Comparison of ENCODE assay signal across 1 cellular context in genomic region chr11:119029069-119029339, GRCh38.
TF ChIP-seq lines count a peak whose summit lies in the region.

No MANE protein-coding gene starts in this region.

TF ChIP-seq in K562, 482 proteins besides CTCF, POLR2A, EP300 and RAD21:
- TF ChIP-seq HNRNPLL (IDR thresholded peaks at IDR 0.05; ENCODE audit: low read depth, low read length, poor library complexity, severe bottlenecking) (no peak), ZNF140 (CRISPR knock-in tag; IDR thresholded peaks at IDR 0.05) (no peak), ZKSCAN3 (CRISPR knock-in tag; IDR thresholded peaks at IDR 0.05) (no peak), ATF1 (CRISPR knock-in tag; IDR thresholded peaks at IDR 0.05) (no peak), ATF1 (tag; IDR thresholded peaks at IDR 0.05) (no peak), ZNF695 (CRISPR knock-in tag; IDR thresholded peaks at IDR 0.05) (no peak), ZNF586 (CRISPR knock-in tag; conservative IDR thresholded peaks at IDR 0.05) (no peak), TEAD4 (IDR thresholded peaks at IDR 0.05; ENCODE audit: low read length) (peak; percentile 31; the same call in 1 of the 2 replicates), TEAD4 (CRISPR knock-in tag; IDR thresholded peaks at IDR 0.05; ENCODE audit: borderline replicate concordance) (no peak), ZKSCAN1 (IDR thresholded peaks at IDR 0.05; ENCODE audit: low read depth, low read length) (0 out of 2 replicates have a peak, but pooled peaks have one; percentile 31), ETV5 (CRISPR knock-in tag; IDR thresholded peaks at IDR 0.05; ENCODE audit: low read depth) (no peak), TAL1 (IDR thresholded peaks at IDR 0.05) (peak; percentile 50; the same call in 1 of the 2 replicates), ZNF121 (CRISPR knock-in tag; conservative IDR thresholded peaks at IDR 0.05) (no peak), RBM39 (optimal IDR thresholded peaks at IDR 0.05; ENCODE audit: low read depth, low read length) (no peak), SMAD4 (CRISPR knock-in tag; conservative IDR thresholded peaks at IDR 0.05) (no peak), DPF2 (IDR thresholded peaks at IDR 0.05) (0 out of 2 replicates have a peak, but pooled peaks have one; percentile 12), TRIM24 (IDR thresholded peaks at IDR 0.05) (no peak), BRF1 (IDR thresholded peaks at IDR 0.05; ENCODE audit: borderline replicate concordance, extremely low read depth, insufficient read length) (no peak), NCOR1 (IDR thresholded peaks at IDR 0.05) (peak; percentile 69; the same call in 1 of the 2 replicates), TCF3 (CRISPR knock-in tag; IDR thresholded peaks at IDR 0.05) (peak; percentile 59; the same call in 1 of the 2 replicates), DEAF1 (CRISPR knock-in tag; IDR thresholded peaks at IDR 0.05) (no peak), ZNF224 (CRISPR knock-in tag; IDR thresholded peaks at IDR 0.05) (no peak), EGR1 (conservative IDR thresholded peaks at IDR 0.05) (peak; percentile 60), NFXL1 (CRISPR knock-in tag; IDR thresholded peaks at IDR 0.05) (no peak), PHB (CRISPR knock-in tag; IDR thresholded peaks at IDR 0.05) (no peak), TEAD2 (tag; IDR thresholded peaks at IDR 0.05) (no peak), STAT5B (CRISPR knock-in tag; IDR thresholded peaks at IDR 0.05) (no peak), HCFC1 (IDR thresholded peaks at IDR 0.05; ENCODE audit: low read depth, low read length) (no peak), ZNF124 (CRISPR knock-in tag; IDR thresholded peaks at IDR 0.05) (no peak), LEF1 (IDR thresholded peaks at IDR 0.05) (no peak), XRCC4 (IDR thresholded peaks at IDR 0.05; ENCODE audit: extremely low read depth, insufficient read depth, insufficient read length) (no peak), ARNT (IDR thresholded peaks at IDR 0.05) (no peak), TSC22D4 (tag; IDR thresholded peaks at IDR 0.05) (no peak), ARID1B (IDR thresholded peaks at IDR 0.05) (peak; percentile 57), ZNF444 (CRISPR knock-in tag; IDR thresholded peaks at IDR 0.05) (no peak), ELK3 (CRISPR knock-in tag; IDR thresholded peaks at IDR 0.05) (no peak), RAD51 (IDR thresholded peaks at IDR 0.05; ENCODE audit: borderline replicate concordance, low read depth) (no peak), CBFA2T3 (IDR thresholded peaks at IDR 0.05) (peak; percentile 82), CBFA2T2 (conservative IDR thresholded peaks at IDR 0.05) (peak; percentile 56), HDAC6 (IDR thresholded peaks at IDR 0.05; ENCODE audit: low read depth, low read length) (no peak), NFIC (IDR thresholded peaks at IDR 0.05) (no peak), MNT (conservative IDR thresholded peaks at IDR 0.05) (peak in 1 of 2 experiments; percentile 31; a peak in 1 of 4 replicates)
- TF ChIP-seq, protein P1, sequence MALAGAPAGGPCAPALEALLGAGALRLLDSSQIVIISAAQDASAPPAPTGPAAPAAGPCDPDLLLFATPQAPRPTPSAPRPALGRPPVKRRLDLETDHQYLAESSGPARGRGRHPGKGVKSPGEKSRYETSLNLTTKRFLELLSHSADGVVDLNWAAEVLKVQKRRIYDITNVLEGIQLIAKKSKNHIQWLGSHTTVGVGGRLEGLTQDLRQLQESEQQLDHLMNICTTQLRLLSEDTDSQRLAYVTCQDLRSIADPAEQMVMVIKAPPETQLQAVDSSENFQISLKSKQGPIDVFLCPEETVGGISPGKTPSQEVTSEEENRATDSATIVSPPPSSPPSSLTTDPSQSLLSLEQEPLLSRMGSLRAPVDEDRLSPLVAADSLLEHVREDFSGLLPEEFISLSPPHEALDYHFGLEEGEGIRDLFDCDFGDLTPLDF (CRISPR knock-in tag; IDR thresholded peaks at IDR 0.05): no peak
- TF ChIP-seq, protein P2, sequence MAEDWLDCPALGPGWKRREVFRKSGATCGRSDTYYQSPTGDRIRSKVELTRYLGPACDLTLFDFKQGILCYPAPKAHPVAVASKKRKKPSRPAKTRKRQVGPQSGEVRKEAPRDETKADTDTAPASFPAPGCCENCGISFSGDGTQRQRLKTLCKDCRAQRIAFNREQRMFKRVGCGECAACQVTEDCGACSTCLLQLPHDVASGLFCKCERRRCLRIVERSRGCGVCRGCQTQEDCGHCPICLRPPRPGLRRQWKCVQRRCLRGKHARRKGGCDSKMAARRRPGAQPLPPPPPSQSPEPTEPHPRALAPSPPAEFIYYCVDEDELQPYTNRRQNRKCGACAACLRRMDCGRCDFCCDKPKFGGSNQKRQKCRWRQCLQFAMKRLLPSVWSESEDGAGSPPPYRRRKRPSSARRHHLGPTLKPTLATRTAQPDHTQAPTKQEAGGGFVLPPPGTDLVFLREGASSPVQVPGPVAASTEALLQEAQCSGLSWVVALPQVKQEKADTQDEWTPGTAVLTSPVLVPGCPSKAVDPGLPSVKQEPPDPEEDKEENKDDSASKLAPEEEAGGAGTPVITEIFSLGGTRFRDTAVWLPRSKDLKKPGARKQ (CRISPR knock-in tag; IDR thresholded peaks at IDR 0.05): no peak
- TF ChIP-seq, protein P3, sequence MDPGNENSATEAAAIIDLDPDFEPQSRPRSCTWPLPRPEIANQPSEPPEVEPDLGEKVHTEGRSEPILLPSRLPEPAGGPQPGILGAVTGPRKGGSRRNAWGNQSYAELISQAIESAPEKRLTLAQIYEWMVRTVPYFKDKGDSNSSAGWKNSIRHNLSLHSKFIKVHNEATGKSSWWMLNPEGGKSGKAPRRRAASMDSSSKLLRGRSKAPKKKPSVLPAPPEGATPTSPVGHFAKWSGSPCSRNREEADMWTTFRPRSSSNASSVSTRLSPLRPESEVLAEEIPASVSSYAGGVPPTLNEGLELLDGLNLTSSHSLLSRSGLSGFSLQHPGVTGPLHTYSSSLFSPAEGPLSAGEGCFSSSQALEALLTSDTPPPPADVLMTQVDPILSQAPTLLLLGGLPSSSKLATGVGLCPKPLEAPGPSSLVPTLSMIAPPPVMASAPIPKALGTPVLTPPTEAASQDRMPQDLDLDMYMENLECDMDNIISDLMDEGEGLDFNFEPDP (CRISPR knock-in tag; IDR thresholded peaks at IDR 0.05): no peak
- TF ChIP-seq, protein P4, sequence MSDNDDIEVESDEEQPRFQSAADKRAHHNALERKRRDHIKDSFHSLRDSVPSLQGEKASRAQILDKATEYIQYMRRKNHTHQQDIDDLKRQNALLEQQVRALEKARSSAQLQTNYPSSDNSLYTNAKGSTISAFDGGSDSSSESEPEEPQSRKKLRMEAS (CRISPR knock-in tag; IDR thresholded peaks at IDR 0.05): peak; percentile 13; the same call in 1 of the 2 replicates
- TF ChIP-seq, protein P5, sequence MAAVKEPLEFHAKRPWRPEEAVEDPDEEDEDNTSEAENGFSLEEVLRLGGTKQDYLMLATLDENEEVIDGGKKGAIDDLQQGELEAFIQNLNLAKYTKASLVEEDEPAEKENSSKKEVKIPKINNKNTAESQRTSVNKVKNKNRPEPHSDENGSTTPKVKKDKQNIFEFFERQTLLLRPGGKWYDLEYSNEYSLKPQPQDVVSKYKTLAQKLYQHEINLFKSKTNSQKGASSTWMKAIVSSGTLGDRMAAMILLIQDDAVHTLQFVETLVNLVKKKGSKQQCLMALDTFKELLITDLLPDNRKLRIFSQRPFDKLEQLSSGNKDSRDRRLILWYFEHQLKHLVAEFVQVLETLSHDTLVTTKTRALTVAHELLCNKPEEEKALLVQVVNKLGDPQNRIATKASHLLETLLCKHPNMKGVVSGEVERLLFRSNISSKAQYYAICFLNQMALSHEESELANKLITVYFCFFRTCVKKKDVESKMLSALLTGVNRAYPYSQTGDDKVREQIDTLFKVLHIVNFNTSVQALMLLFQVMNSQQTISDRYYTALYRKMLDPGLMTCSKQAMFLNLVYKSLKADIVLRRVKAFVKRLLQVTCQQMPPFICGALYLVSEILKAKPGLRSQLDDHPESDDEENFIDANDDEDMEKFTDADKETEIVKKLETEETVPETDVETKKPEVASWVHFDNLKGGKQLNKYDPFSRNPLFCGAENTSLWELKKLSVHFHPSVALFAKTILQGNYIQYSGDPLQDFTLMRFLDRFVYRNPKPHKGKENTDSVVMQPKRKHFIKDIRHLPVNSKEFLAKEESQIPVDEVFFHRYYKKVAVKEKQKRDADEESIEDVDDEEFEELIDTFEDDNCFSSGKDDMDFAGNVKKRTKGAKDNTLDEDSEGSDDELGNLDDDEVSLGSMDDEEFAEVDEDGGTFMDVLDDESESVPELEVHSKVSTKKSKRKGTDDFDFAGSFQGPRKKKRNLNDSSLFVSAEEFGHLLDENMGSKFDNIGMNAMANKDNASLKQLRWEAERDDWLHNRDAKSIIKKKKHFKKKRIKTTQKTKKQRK (IDR thresholded peaks at IDR 0.05; ENCODE audit: borderline replicate concordance, low read depth, low read length): no peak
